22 cellular contexts compared by ENCODE assay signal in the genomic region with DNA sequence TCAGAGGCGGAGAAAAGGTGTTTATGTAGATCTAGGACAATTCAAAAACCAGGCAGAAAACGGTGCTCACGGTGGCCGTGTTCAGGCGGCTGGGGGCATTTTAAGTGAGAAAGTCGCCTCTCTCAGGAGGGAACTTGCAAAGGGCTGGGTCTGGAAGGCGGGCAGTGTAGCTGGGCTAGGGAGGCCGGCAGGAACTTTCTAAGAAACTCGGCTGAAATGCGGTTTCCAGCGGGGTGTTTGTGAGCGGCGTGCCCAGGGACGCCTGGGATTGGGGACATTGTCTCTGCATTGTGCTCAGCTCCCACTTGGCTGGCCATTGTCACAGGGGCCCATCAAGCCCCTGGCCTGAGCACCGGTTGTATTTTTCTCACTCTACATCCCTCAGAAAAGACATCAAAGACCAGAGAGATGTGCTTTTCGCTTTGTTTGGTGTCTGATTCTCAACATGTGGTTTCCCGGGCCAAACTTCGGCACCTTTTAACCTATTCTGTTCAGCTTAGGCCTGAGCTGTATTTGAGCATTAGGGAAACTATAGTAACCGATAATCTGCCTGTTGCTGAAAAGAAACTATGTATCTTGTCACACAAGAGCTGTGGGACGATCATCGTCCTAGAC.
DNase-seq lines count a peak whose midpoint lies in the region; ATAC-seq, FAIRE-seq and TF ChIP-seq lines count a peak whose summit lies in the region.
"Had no signal": no experiment of that assay in that cellular context is flagged by ENCODE, and none has a peak within 500 bp of the region (broad histone marks: within the 10 kb centered on the region; RNA-seq: fewer than 3 reads in every experiment).

No MANE protein-coding gene starts in this region.

- no peak overlapping the region for H3K27ac ChIP-seq in H1 (ENCODE audit: low read depth, low read length)
- H3K27ac ChIP-seq: BLaER1 had no signal

- H3K4ac ChIP-seq in H1 (replicated peaks; ENCODE audit: insufficient read length, low read depth, low read length) = no peak overlapping the region

- no peak overlapping the region for H3K56ac ChIP-seq in H1 (replicated peaks; ENCODE audit: insufficient read length, low read depth, low read length)

- ATAC-seq in left lobe of liver = no peak
- no peak for ATAC-seq in GM18502 (IDR thresholded peaks at IDR 0.05; ENCODE audit: poor library complexity, unreplicated experiment)
- ATAC-seq: GM12878, K562, PC-3 had no signal

- POLR2A ChIA-PET in H1 (lab: Charles Lee; ENCODE audit: partially characterized antibody) = no interaction called here

- H3K36me3 Mint-ChIP-seq in neural crest cell (ENCODE audit: low read depth) = no peaks in the 10 kb centered on the region

- peak overlapping the region; percentile 2 to 43; a peak in 1 of 4 replicates for H3K4me2 ChIP-seq in H1 (ENCODE audit: insufficient read depth in 1 of 2, low read depth in 2 of 2, low read length in 2 of 2)
- H3K4me2 ChIP-seq: BLaER1 had no signal

- no peaks in the 10 kb centered on the region for H3K79me2 ChIP-seq in H1 (ENCODE audit: control insufficient read depth in 1 of 2, insufficient read depth in 2 of 2, low read length in 2 of 2)

- H3K4me1 ChIP-seq in HAP-1 = peaks cover 15% of the 10 kb centered on the region
- peaks cover 2 to 13% (median 10%) of the 10 kb centered on the region in 4 experiments; a peak in 5 of 7 replicates for H3K4me1 ChIP-seq in H1 (replicated peaks in 1 of 4; ENCODE audit: control insufficient read depth in 3 of 4, insufficient read depth in 4 of 4, low read length in 3 of 4)

- H4K8ac ChIP-seq in H1 (ENCODE audit: extremely low read depth, insufficient read depth, low read length) = no peak overlapping the region

- no peaks in the 10 kb centered on the region for H3K23me2 ChIP-seq in H1 (ENCODE audit: low read depth, low read length)

- 47% methylated on average over 21 of the region's 21 CpGs; no CpG with 5 or more reads in 1 of the 2 experiments for WGBS in H1 (ENCODE audit: extremely low coverage in 1 of 2, insufficient coverage in 1 of 2, insufficient read length in 1 of 2, insufficient replicate concordance in 2 of 2, low coverage in 1 of 2, low lambda C conversion rate in 2 of 2, missing lambda C conversion rate in 1 of 2), 2 experiments

- no peaks in the 10 kb centered on the region for H3K9me3 ChIP-seq in HAP-1
- no peaks in the 10 kb centered on the region for H3K9me3 ChIP-seq in H1 (ENCODE audit: insufficient read depth in 2 of 2, low read depth in 1 of 2, low read length in 1 of 2)
- H3K9me3 ChIP-seq: BLaER1 had no signal

- H3K4me1 Mint-ChIP-seq in neural crest cell = peaks cover 46% of the 10 kb centered on the region

- no peak overlapping the region for H2BK12ac ChIP-seq in H1 (ENCODE audit: low read depth, low read length)

- DNase-seq in HAP-1 (ENCODE audit: low spot score in 2 of 2) (peak; percentile 28 to 56), H1 (ENCODE audit: low read depth in 1 of 2, low spot score in 2 of 2) (peak in 1 of 2 experiments; percentile 57), neural crest cell (ENCODE audit: low read depth, low spot score) (peak; percentile 39), activated gamma-delta T cell treated with Interleukin-2 at 50 U/mL for 16 hours (no peak), left lobe of liver (ENCODE audit: low spot score) (no peak)
- DNase-seq in activated CD8-positive, alpha-beta memory T cell treated with anti-CD3 and anti-CD28 coated beads, Interleukin-2, amount 50 U/mL, for 4 hours = no peak
- DNase-seq: ACHN; CD4-positive, alpha-beta T cell; COR-L47; DMS 273 treated with DMSO at 0.1 percent for 48 hours; DMS79 treated with DMSO at 0.1 percent for 48 hours; MG63; NCI-H1417; NCI-H187; NCI-H446 treated with DMSO at 0.1 percent for 48 hours; NCI-H526 treated with DMSO at 0.1 percent for 48 hours; PC-3; Right ventricle myocardium superior had no signal

- no peak overlapping the region for H2AK5ac ChIP-seq in H1 (ENCODE audit: low read depth, low read length)

- H2BK20ac ChIP-seq in H1 (ENCODE audit: low read length) = 0 out of 2 replicates have a peak overlapping the region, but pooled peaks have one; percentile 1

- no peak for TF ChIP-seq RAD21 in H1 (IDR thresholded peaks at IDR 0.05 in 1 of 2, conservative IDR thresholded peaks at IDR 0.05 in 1 of 2; ENCODE audit: low read depth in 2 of 2, low read length in 2 of 2)

- TF ChIP-seq EP300 in H1 (IDR thresholded peaks at IDR 0.05; ENCODE audit: borderline replicate concordance in 1 of 2, low read depth in 2 of 2, low read length in 2 of 2) = no peak

- no peak overlapping the region for H3K4me3 ChIP-seq in HAP-1
- H3K4me3 ChIP-seq in H1 (ENCODE audit: extremely low read depth in 1 of 4, insufficient read depth in 2 of 4, low read depth in 3 of 4, low read length in 4 of 4) = no peak overlapping the region; a peak in 2 of 8 replicates
- H3K4me3 ChIP-seq: BLaER1, GM12878, K562, MG63 had no signal

- H3K9me3 Mint-ChIP-seq in neural crest cell = no peaks in the 10 kb centered on the region
- H3K9me3 Mint-ChIP-seq: CD4-positive, alpha-beta T cell had no signal

- no peak overlapping the region for H4K91ac ChIP-seq in H1 (replicated peaks; ENCODE audit: insufficient read length, low read length)

- H3K27me3 ChIP-seq in HAP-1 (ENCODE audit: low read depth) = no peaks in the 10 kb centered on the region
- peaks cover 0 to 5% (median 2%) of the 10 kb centered on the region in 4 experiments; a peak in 2 of 7 replicates for H3K27me3 ChIP-seq in H1 (replicated peaks in 1 of 4; ENCODE audit: control insufficient read depth in 3 of 4, extremely low read depth in 1 of 4, insufficient read depth in 3 of 4, low read length in 3 of 4)
- H3K27me3 ChIP-seq: BLaER1, MG63 had no signal

- no peak overlapping the region for H3K23ac ChIP-seq in H1 (ENCODE audit: insufficient read length)

- no peaks in the 10 kb centered on the region for H3K79me1 ChIP-seq in H1 (ENCODE audit: low read depth, low read length)

- H2BK15ac ChIP-seq in H1 (ENCODE audit: low read length) = no peak overlapping the region

- H3K27me3 Mint-ChIP-seq in neural crest cell (ENCODE audit: low read depth) = peaks cover 29% of the 10 kb centered on the region

- H3K14ac ChIP-seq in H1 (ENCODE audit: insufficient read length) = no peak overlapping the region

- CTCF ChIA-PET in H1 (lab: Charles Lee; ENCODE audit: partially characterized antibody) = interaction anchor here (0.6 to 1.6 kb wide), 2 partner anchors 57 to 245 kb away, joined by 3 to 4 read pairs; no protein-coding TSS in a partner anchor

- H3K9ac ChIP-seq in H1 (replicated peaks in 1 of 4; ENCODE audit: extremely low read depth in 1 of 4, low read depth in 3 of 4, low read length in 3 of 4) = no peak overlapping the region; a peak in 1 of 7 replicates
- H3K9ac ChIP-seq: BLaER1 had no signal

- TF ChIP-seq POLR2A in H1 (IDR thresholded peaks at IDR 0.05; ENCODE audit: control extremely low read depth in 1 of 2, low read depth in 2 of 2, low read length in 2 of 2) = no peak

- no peak for TF ChIP-seq CTCF in H1 (IDR thresholded peaks at IDR 0.05; ENCODE audit: control extremely low read depth in 1 of 3, insufficient read depth in 1 of 3, low read depth in 1 of 3, low read length in 3 of 3)
- TF ChIP-seq CTCF in neural crest cell (conservative IDR thresholded peaks at IDR 0.05) = no peak

- in situ Hi-C loops in HAP-1 (cut with MboI; ENCODE audit: low sequenced_read_pairs) = no loop called here

- H2BK5ac ChIP-seq in H1 (ENCODE audit: low read depth, low read length) = no peak overlapping the region

- H3K18ac ChIP-seq in H1 (ENCODE audit: extremely low read depth, low read length) = no peak overlapping the region

- H2AFZ ChIP-seq in H1 (ENCODE audit: low read length) = peak overlapping the region; percentile 31; the same call in 1 of the 2 replicates

- peak overlapping the region; percentile 96 for H3K27ac Mint-ChIP-seq in neural crest cell (ENCODE audit: unreplicated experiment)
- H3K27ac Mint-ChIP-seq: CD4-positive, alpha-beta T cell had no signal

- peak overlapping the region; percentile 79 for H3K4me3 Mint-ChIP-seq in neural crest cell
- H3K4me3 Mint-ChIP-seq: CD4-positive, alpha-beta T cell had no signal

- no peak overlapping the region for H2BK120ac ChIP-seq in H1 (replicated peaks; ENCODE audit: low read depth, low read length)

- no peaks in the 10 kb centered on the region for H3K36me3 ChIP-seq in HAP-1 (replicated peaks)
- no peaks in the 10 kb centered on the region for H3K36me3 ChIP-seq in H1 (ENCODE audit: control insufficient read depth in 2 of 4, insufficient read depth in 4 of 4, low read length in 3 of 4)
- H3K36me3 ChIP-seq: BLaER1, MG63 had no signal

- no peak for FAIRE-seq in H1 (lab: Jason Lieb, UNC)
- FAIRE-seq: GM12878, K562 had no signal

- H4K5ac ChIP-seq in H1 (ENCODE audit: insufficient read length, low read depth, low read length) = no peak overlapping the region

- H4K20me1 ChIP-seq in H1 (replicated peaks in 1 of 2; ENCODE audit: control insufficient read depth in 1 of 2, insufficient read depth in 2 of 2, low read length in 2 of 2) = no peaks in the 10 kb centered on the region
- H4K20me1 ChIP-seq: BLaER1 had no signal

TF ChIP-seq in H1, 55 proteins besides CTCF, POLR2A, EP300 and RAD21:
- TF ChIP-seq, protein P1, sequence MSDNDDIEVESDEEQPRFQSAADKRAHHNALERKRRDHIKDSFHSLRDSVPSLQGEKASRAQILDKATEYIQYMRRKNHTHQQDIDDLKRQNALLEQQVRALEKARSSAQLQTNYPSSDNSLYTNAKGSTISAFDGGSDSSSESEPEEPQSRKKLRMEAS (IDR thresholded peaks at IDR 0.05) = peak; percentile 27; the same call in 1 of the 2 replicates
- TF ChIP-seq, protein P2, sequence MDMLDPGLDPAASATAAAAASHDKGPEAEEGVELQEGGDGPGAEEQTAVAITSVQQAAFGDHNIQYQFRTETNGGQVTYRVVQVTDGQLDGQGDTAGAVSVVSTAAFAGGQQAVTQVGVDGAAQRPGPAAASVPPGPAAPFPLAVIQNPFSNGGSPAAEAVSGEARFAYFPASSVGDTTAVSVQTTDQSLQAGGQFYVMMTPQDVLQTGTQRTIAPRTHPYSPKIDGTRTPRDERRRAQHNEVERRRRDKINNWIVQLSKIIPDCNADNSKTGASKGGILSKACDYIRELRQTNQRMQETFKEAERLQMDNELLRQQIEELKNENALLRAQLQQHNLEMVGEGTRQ (IDR thresholded peaks at IDR 0.05; ENCODE audit: low read length) = no peak
- TF ChIP-seq RNF2 (IDR thresholded peaks at IDR 0.05; ENCODE audit: borderline replicate concordance, low read depth, low read length, missing control alignments, poor library complexity, severe bottlenecking) = no peak
- TF ChIP-seq, protein P3, sequence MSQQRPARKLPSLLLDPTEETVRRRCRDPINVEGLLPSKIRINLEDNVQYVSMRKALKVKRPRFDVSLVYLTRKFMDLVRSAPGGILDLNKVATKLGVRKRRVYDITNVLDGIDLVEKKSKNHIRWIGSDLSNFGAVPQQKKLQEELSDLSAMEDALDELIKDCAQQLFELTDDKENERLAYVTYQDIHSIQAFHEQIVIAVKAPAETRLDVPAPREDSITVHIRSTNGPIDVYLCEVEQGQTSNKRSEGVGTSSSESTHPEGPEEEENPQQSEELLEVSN (IDR thresholded peaks at IDR 0.05) = peak; percentile 31; the same call in 1 of the 2 replicates

Comparison
In these comparisons a context has a peak if more than half of its experiments do, and no peak if none do; other contexts are left out.
1. DNase-seq: peak in HAP-1 (2 of 2) and neural crest cell (single experiment); none in activated gamma-delta T cell treated with Interleukin-2 at 50 U/mL for 16 hours (single experiment), left lobe of liver (single experiment) and activated CD8-positive, alpha-beta memory T cell treated with anti-CD3 and anti-CD28 coated beads, Interleukin-2, amount 50 U/mL, for 4 hours (single experiment).